9 cellular contexts compared by ENCODE assay signal in genomic region chr7:91880413-91881241, GRCh38. TPM values are rescaled to one million over a fixed set of nuclear protein-coding genes. Genes with fewer than 3 reads are reported as not detected.
DNase-seq lines count a peak whose midpoint lies in the region; ATAC-seq, FAIRE-seq and TF ChIP-seq lines count a peak whose summit lies in the region.
"Had no signal": no experiment of that assay in that cellular context is flagged by ENCODE, and none has a peak within 500 bp of the region (broad histone marks: within the 10 kb centered on the region; RNA-seq: fewer than 3 reads in every experiment).

Gene MTERF1, minus strand, starts transcription at chr7:91880702. Its CDS starts 619 bp downstream, at chr7:91880083.

- H3K4me1 ChIP-seq in kidney (ENCODE audit: control insufficient read depth in 1 of 2, insufficient read depth in 1 of 2, low read depth in 1 of 2, low read length in 2 of 2) = peaks cover 2 to 3% of the 10 kb centered on the region in 2 donors

- H3K9me3 ChIP-seq in kidney (ENCODE audit: control insufficient read depth in 1 of 2, low read length in 2 of 2) = no peaks in the 10 kb centered on the region

- no peaks in the 10 kb centered on the region for H3K36me3 ChIP-seq in kidney (ENCODE audit: control insufficient read depth in 1 of 2, insufficient read depth in 2 of 2, low read length in 2 of 2)

- peak; percentile 38 for FAIRE-seq in kidney (lab: Jason Lieb, UNC)
- FAIRE-seq: islet of Langerhans had no signal

- peak; percentile 87 for DNase-seq in AG10803 (ENCODE audit: low read depth)
- peak; percentile 90 for DNase-seq in NCI-H345 treated with DMSO at 0.1 percent for 48 hours (lab: John Stamatoyannopoulos, UW; ENCODE audit: unreplicated experiment)
- DNase-seq in activated CD4-positive, CD25-positive, alpha-beta regulatory T cell treated with anti-CD3 and anti-CD28 coated beads, Interleukin-2, amount 50 U/mL, for 16 hours (ENCODE audit: low read depth, low spot score) = peak; percentile 88
- peak; percentile 91 for DNase-seq in cerebellar cortex (ENCODE audit: low spot score)
- peak; percentile 96 for DNase-seq in kidney
- DNase-seq in stimulated activated CD4-positive, alpha-beta T cell treated with anti-CD3 and anti-CD28 coated beads, Interleukin-15, amount 100 ng/mL, for 48 hours (ENCODE audit: low read depth in 2 of 2) = peak; percentile 85 to 91

- intact Hi-C loops in kidney (cut with DNase I) = no loop called here

- peak within 1 kb of the TSS; percentile 59 to 75 for H3K9ac ChIP-seq in kidney (ENCODE audit: low read length in 2 of 2)

- ATAC-seq in GM19025 (IDR thresholded peaks at IDR 0.05; ENCODE audit: low read depth, unreplicated experiment) (peak; percentile 99), HG03342 (IDR thresholded peaks at IDR 0.05; ENCODE audit: unreplicated experiment) (peak; percentile 99)

- H3K4me3 ChIP-seq in AG10803 (ENCODE audit: low read length) (peak within 1 kb of the TSS; percentile 89), kidney (ENCODE audit: low read length in 2 of 2) (peak within 1 kb of the TSS; percentile 94 to 99)

- TF ChIP-seq CTCF in AG10803 (conservative IDR thresholded peaks at IDR 0.05; ENCODE audit: low read length) = peak; percentile 87
- peak; percentile 96 for TF ChIP-seq CTCF in kidney (IDR thresholded peaks at IDR 0.05; ENCODE audit: borderline replicate concordance, extremely low read depth, insufficient read depth)

- H3K27ac ChIP-seq in kidney (ENCODE audit: low read depth in 2 of 2, low read length in 2 of 2) = no peak within 1 kb of the TSS

RNA-seq across cellular contexts. Expression of gene MTERF1, which starts in this region (rescaled TPM):
- total RNA-seq in kidney = 14.6 TPM
- 10.1 TPM for polyA plus RNA-seq in kidney (ENCODE audit: insufficient read depth, low read depth, low replicate concordance)
